1 cellular context compared by ENCODE assay signal in genomic region chr1:169117014-169117413, GRCh38.
TF ChIP-seq lines count a peak whose summit lies in the region.

No MANE protein-coding gene starts in this region.

TF ChIP-seq in liver, 16 proteins besides CTCF, POLR2A, EP300 and RAD21 (continued from another document):
- TF ChIP-seq NR2F2 (IDR thresholded peaks at IDR 0.05): no peak
- TF ChIP-seq FOXA2 (IDR thresholded peaks at IDR 0.05): no peak
- no peak for TF ChIP-seq SP1 (IDR thresholded peaks at IDR 0.05)
- no peak for TF ChIP-seq JUND (IDR thresholded peaks at IDR 0.05)
- no peak for TF ChIP-seq HNF4G (IDR thresholded peaks at IDR 0.05)
- no peak for TF ChIP-seq ATF3 (IDR thresholded peaks at IDR 0.05)
- TF ChIP-seq RXRA (IDR thresholded peaks at IDR 0.05): no peak
- no peak for TF ChIP-seq ZBTB33 (IDR thresholded peaks at IDR 0.05)
- TF ChIP-seq MAX (IDR thresholded peaks at IDR 0.05): no peak
- TF ChIP-seq GABPA (IDR thresholded peaks at IDR 0.05 in 1 of 2, conservative IDR thresholded peaks at IDR 0.05 in 1 of 2): no peak
- no peak for TF ChIP-seq FOXA1 (IDR thresholded peaks at IDR 0.05)
